2 cellular contexts compared by ENCODE assay signal in the genomic region with DNA sequence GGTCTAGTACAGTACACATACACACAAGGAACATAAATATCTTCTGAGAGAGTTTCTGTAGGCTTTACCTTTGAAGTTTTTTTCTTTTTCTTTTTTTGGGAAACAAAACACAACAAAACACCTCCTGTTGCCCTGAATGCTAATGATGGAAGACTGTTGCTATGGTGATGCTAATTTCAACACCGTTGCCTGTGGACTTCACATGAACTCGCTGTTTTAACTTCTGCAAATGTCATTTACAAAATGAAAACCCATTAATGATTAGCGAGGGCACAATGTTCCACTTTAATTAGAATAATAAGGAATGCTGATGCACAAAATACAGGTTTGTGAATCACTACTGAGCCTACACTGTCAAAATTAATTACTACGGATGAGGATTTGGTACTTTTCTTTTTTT.
A peak's percentile ranks its signal among the peaks of the same experiment; 100 is the strongest.
TF ChIP-seq lines count a peak whose summit lies in the region.

No MANE protein-coding gene starts in this region.

TF ChIP-seq in liver, 16 proteins besides CTCF, POLR2A, EP300 and RAD21 (continued from another document):
- TF ChIP-seq HNF4A (conservative IDR thresholded peaks at IDR 0.05) (peak in 1 of 2 donors; percentile 9), YY1 (IDR thresholded peaks at IDR 0.05) (peak; percentile 24)
- TF ChIP-seq, protein P1, sequence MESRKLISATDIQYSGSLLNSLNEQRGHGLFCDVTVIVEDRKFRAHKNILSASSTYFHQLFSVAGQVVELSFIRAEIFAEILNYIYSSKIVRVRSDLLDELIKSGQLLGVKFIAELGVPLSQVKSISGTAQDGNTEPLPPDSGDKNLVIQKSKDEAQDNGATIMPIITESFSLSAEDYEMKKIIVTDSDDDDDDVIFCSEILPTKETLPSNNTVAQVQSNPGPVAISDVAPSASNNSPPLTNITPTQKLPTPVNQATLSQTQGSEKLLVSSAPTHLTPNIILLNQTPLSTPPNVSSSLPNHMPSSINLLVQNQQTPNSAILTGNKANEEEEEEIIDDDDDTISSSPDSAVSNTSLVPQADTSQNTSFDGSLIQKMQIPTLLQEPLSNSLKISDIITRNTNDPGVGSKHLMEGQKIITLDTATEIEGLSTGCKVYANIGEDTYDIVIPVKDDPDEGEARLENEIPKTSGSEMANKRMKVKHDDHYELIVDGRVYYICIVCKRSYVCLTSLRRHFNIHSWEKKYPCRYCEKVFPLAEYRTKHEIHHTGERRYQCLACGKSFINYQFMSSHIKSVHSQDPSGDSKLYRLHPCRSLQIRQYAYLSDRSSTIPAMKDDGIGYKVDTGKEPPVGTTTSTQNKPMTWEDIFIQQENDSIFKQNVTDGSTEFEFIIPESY (IDR thresholded peaks at IDR 0.05): no peak
- TF ChIP-seq, protein P2, sequence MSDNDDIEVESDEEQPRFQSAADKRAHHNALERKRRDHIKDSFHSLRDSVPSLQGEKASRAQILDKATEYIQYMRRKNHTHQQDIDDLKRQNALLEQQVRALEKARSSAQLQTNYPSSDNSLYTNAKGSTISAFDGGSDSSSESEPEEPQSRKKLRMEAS (IDR thresholded peaks at IDR 0.05): no peak

TF ChIP-seq in HepG2, 621 proteins besides CTCF, POLR2A, EP300 and RAD21 (continued from another document):
- TF ChIP-seq ZFP36L1 (CRISPR knock-in tag; IDR thresholded peaks at IDR 0.05) (no peak), FOSL2 (CRISPR knock-in tag; IDR thresholded peaks at IDR 0.05) (no peak), ZNF563 (CRISPR knock-in tag; IDR thresholded peaks at IDR 0.05) (no peak), ZNF607 (CRISPR knock-in tag; IDR thresholded peaks at IDR 0.05; ENCODE audit: borderline replicate concordance) (no peak), ATF1 (CRISPR knock-in tag; IDR thresholded peaks at IDR 0.05) (no peak), ASH2L (IDR thresholded peaks at IDR 0.05; ENCODE audit: insufficient read length, low read depth, low read length) (no peak), ZNF207 (IDR thresholded peaks at IDR 0.05; ENCODE audit: borderline replicate concordance) (no peak), RCOR2 (CRISPR knock-in tag; IDR thresholded peaks at IDR 0.05) (no peak), ZNF251 (CRISPR knock-in tag; IDR thresholded peaks at IDR 0.05) (no peak), ZNF670 (CRISPR knock-in tag; IDR thresholded peaks at IDR 0.05; ENCODE audit: borderline replicate concordance) (no peak), ZNF883 (CRISPR knock-in tag; IDR thresholded peaks at IDR 0.05; ENCODE audit: not compliant biosample characterization) (no peak), FOXJ3 (CRISPR knock-in tag; IDR thresholded peaks at IDR 0.05; ENCODE audit: borderline replicate concordance) (no peak), NFIC (IDR thresholded peaks at IDR 0.05; ENCODE audit: low read length) (no peak)
- TF ChIP-seq, protein P3, sequence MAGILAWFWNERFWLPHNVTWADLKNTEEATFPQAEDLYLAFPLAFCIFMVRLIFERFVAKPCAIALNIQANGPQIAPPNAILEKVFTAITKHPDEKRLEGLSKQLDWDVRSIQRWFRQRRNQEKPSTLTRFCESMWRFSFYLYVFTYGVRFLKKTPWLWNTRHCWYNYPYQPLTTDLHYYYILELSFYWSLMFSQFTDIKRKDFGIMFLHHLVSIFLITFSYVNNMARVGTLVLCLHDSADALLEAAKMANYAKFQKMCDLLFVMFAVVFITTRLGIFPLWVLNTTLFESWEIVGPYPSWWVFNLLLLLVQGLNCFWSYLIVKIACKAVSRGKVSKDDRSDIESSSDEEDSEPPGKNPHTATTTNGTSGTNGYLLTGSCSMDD (CRISPR knock-in tag; IDR thresholded peaks at IDR 0.05): no peak
- TF ChIP-seq, protein P4, sequence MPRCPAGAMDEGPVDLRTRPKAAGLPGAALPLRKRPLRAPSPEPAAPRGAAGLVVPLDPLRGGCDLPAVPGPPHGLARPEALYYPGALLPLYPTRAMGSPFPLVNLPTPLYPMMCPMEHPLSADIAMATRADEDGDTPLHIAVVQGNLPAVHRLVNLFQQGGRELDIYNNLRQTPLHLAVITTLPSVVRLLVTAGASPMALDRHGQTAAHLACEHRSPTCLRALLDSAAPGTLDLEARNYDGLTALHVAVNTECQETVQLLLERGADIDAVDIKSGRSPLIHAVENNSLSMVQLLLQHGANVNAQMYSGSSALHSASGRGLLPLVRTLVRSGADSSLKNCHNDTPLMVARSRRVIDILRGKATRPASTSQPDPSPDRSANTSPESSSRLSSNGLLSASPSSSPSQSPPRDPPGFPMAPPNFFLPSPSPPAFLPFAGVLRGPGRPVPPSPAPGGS (CRISPR knock-in tag; IDR thresholded peaks at IDR 0.05): no peak
